1 cellular context compared by ENCODE assay signal in the genomic region with DNA sequence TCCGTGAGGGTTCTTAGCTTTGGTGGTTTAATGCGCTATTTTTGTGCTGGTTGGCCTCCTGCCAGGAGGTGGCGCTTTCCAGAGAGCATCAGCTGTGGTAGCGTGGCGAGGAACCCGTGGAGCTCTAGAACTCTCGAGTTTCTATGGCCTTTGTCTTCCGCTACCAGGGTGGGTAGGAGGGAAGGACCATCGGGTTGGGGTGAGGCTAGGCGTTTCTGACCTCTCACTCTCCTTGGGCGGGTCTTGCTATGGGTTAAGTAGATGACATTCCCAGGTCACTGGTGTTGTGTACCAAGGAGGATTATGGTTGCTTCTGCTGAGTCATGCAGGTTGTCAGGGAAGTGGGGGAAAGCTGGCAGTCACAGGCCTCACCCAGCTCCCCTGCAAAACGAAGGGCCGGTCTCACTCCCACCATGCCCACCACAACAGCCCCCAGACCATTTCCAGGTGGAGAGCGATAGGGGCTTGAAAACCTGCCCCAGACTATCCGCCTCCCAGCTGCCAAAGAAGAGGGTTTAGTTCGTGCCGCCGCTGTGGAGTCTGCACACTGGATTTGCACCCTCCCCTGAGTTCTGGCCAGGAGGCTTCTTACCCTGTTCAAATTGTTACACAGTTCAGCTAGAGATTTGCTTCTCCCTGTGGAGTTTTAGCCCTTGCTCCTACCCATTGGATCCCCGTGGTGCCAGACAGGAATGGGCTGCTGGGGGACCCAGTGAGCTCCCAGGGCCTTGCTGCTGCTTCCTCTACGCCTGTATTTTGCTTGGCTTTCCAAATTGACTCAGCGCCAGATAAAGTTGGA.
TF ChIP-seq lines count a peak whose summit lies in the region.

No MANE protein-coding gene starts in this region.

TF ChIP-seq in HepG2, 621 proteins besides CTCF, POLR2A, EP300 and RAD21:
- TF ChIP-seq, protein P1, sequence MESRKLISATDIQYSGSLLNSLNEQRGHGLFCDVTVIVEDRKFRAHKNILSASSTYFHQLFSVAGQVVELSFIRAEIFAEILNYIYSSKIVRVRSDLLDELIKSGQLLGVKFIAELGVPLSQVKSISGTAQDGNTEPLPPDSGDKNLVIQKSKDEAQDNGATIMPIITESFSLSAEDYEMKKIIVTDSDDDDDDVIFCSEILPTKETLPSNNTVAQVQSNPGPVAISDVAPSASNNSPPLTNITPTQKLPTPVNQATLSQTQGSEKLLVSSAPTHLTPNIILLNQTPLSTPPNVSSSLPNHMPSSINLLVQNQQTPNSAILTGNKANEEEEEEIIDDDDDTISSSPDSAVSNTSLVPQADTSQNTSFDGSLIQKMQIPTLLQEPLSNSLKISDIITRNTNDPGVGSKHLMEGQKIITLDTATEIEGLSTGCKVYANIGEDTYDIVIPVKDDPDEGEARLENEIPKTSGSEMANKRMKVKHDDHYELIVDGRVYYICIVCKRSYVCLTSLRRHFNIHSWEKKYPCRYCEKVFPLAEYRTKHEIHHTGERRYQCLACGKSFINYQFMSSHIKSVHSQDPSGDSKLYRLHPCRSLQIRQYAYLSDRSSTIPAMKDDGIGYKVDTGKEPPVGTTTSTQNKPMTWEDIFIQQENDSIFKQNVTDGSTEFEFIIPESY (CRISPR knock-in tag; IDR thresholded peaks at IDR 0.05): peak; percentile 89
- TF ChIP-seq, protein P2, sequence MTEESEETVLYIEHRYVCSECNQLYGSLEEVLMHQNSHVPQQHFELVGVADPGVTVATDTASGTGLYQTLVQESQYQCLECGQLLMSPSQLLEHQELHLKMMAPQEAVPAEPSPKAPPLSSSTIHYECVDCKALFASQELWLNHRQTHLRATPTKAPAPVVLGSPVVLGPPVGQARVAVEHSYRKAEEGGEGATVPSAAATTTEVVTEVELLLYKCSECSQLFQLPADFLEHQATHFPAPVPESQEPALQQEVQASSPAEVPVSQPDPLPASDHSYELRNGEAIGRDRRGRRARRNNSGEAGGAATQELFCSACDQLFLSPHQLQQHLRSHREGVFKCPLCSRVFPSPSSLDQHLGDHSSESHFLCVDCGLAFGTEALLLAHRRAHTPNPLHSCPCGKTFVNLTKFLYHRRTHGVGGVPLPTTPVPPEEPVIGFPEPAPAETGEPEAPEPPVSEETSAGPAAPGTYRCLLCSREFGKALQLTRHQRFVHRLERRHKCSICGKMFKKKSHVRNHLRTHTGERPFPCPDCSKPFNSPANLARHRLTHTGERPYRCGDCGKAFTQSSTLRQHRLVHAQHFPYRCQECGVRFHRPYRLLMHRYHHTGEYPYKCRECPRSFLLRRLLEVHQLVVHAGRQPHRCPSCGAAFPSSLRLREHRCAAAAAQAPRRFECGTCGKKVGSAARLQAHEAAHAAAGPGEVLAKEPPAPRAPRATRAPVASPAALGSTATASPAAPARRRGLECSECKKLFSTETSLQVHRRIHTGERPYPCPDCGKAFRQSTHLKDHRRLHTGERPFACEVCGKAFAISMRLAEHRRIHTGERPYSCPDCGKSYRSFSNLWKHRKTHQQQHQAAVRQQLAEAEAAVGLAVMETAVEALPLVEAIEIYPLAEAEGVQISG (CRISPR knock-in tag; IDR thresholded peaks at IDR 0.05): peak; percentile 89
- TF ChIP-seq TCF12 (IDR thresholded peaks at IDR 0.05): no peak
- TF ChIP-seq TCF12 (CRISPR knock-in tag; IDR thresholded peaks at IDR 0.05): no peak
